ENCODE assay signal across 10 cellular contexts in the genomic region with DNA sequence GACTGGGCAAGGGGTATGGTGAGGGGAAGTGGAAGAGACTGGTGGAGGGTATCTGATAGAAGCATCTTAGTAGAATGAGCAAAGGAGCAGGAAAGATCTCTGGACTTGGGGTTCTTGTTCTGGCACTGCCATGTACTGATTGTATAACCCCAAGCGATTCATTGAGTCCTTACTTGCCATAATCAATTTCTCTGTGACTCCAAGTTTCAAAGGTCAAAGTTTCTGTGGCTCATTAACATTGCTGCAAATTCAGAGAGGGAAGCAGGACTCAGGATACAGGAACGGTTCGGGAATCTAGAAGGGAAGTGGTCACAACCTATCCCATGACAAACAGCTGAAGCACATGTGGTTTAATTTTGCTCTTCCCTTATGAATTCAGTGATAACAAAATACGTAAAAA. TPM values are rescaled to one million over a fixed set of nuclear protein-coding genes. Genes with fewer than 3 reads are reported as not detected.
"Had no signal": no experiment of that assay in that cellular context is flagged by ENCODE, and none has a peak within 500 bp of the region (broad histone marks: within the 10 kb centered on the region; RNA-seq: fewer than 3 reads in every experiment).

No MANE protein-coding gene starts in this region.

- DNase-seq: GM23248, GOT3, H9, HCEC 1CT, KBM-7 had no signal

- FAIRE-seq: HTR-8/SVneo had no signal

- H3K27ac ChIP-seq: GM23248, KMS-11 had no signal

- H2AFZ ChIP-seq: GM23248 had no signal

- H3K4me3 ChIP-seq: GM23248 had no signal

- H3K9ac ChIP-seq: GM23248, KMS-11 had no signal

- H3K4me2 ChIP-seq: KMS-11 had no signal

RNA-seq across cellular contexts. Expression of gene OR51I2, which starts 0.3 kb away (rescaled TPM):
- total RNA-seq: GM23248, H4, H9, HT-29 had no signal
- polyA plus RNA-seq: GM23248, IgD-negative memory B cell had no signal

RNA-seq across cellular contexts. Expression of gene OR51I1, which starts 8.1 kb away (rescaled TPM):
- total RNA-seq: GM23248, H9, HT-29 had no signal
- polyA plus RNA-seq: GM23248, IgD-negative memory B cell had no signal

RNA-seq across cellular contexts. Expression of gene OR51Q1, which starts 27.5 kb away (rescaled TPM):
- total RNA-seq: GM23248, H4, H9, HT-29 had no signal
- polyA plus RNA-seq: GM23248, IgD-negative memory B cell had no signal

RNA-seq across cellular contexts. Expression of gene OR52D1, which starts 39.1 kb away (rescaled TPM):
- total RNA-seq: GM23248, H4, H9, HT-29 had no signal
- polyA plus RNA-seq: GM23248, IgD-negative memory B cell had no signal
